8 cellular contexts compared by ENCODE assay signal in genomic region chr19:35702223-35703012, GRCh38. TPM values are rescaled to one million over a fixed set of nuclear protein-coding genes. Genes with fewer than 3 reads are reported as not detected.
DNase-seq lines count a peak whose midpoint lies in the region; ATAC-seq, FAIRE-seq and TF ChIP-seq lines count a peak whose summit lies in the region.

No MANE protein-coding gene starts in this region.

- POLR2A ChIA-PET in AG04449 (lab: Yijun Ruan, JAX) = interaction anchor here (0.6 to 1.5 kb wide), 6 partner anchors 8 to 112 kb away, joined by 3 to 4 read pairs (median 3); partner anchors contain the start of genes COX6B1 and IGFLR1
- POLR2A ChIA-PET in WTC11 (lab: Charles Lee) = interaction anchor here (0.5 to 3.1 kb wide), 9 partner anchors 11 to 468 kb away, joined by 3 to 14 read pairs (median 4); no protein-coding TSS in a partner anchor

- H3K36me3 Mint-ChIP-seq in WTC11 = no peaks in the 10 kb centered on the region

- CTCF ChIA-PET in AG04449 (lab: Yijun Ruan, JAX) = interaction anchor here (0.6 to 3.3 kb wide), 8 partner anchors 8 to 230 kb away, joined by 3 to 28 read pairs (median 4); no protein-coding TSS in a partner anchor
- CTCF ChIA-PET in WTC11 (lab: Charles Lee) = interaction anchor here (0.9 to 2.8 kb wide), 19 partner anchors 8 to 350 kb away, joined by 3 to 16 read pairs (median 5); partner anchors contain the start of genes COX6B1, LIN37, PSENEN and U2AF1L4

- H3K4me3 Mint-ChIP-seq in WTC11 = peak overlapping the region; percentile 85

- peaks cover 44% of the 10 kb centered on the region for H3K27me3 Mint-ChIP-seq in WTC11 (ENCODE audit: low read depth)

- H3K27ac Mint-ChIP-seq in WTC11 = peak overlapping the region; percentile 98

- peak overlapping the region; percentile 69 for H3K4me3 ChIP-seq in AG04449 (ENCODE audit: low read depth, low read length)

- H3K4me1 Mint-ChIP-seq in WTC11 = no peaks in the 10 kb centered on the region; the same call in 1 of the 2 replicates

- peak; percentile 89 for FAIRE-seq in islet of Langerhans (lab: Jason Lieb, UNC)

- H3K9me3 Mint-ChIP-seq in WTC11 = peaks cover 5% of the 10 kb centered on the region

- ATAC-seq in GM18873 (IDR thresholded peaks at IDR 0.05; ENCODE audit: low FRiP score, unreplicated experiment) (peak; percentile 89), HG03135 (IDR thresholded peaks at IDR 0.05; ENCODE audit: unreplicated experiment) (peak; percentile 95), WTC11 (peak; percentile 96)

- DNase-seq in AG04449 (ENCODE audit: low read depth, low spot score) = peak; percentile 88
- DNase-seq in NCI-H2196 treated with DMSO at 0.1 percent for 48 hours (lab: John Stamatoyannopoulos, UW; ENCODE audit: unreplicated experiment) = peak; percentile 97
- peak; percentile 96 for DNase-seq in WTC11 (ENCODE audit: low spot score)
- DNase-seq in central memory CD4-positive, alpha-beta T cell = peak; percentile 89
- peak; percentile 89 for DNase-seq in stimulated activated CD4-positive, alpha-beta T cell treated with anti-CD3 and anti-CD28 coated beads, Interleukin-12 subunit alpha, Interleukin-12 subunit beta, amount 100 ng/mL, for 4 hours

- TF ChIP-seq CTCF in AG04449 (IDR thresholded peaks at IDR 0.05; ENCODE audit: insufficient read depth, low read length, missing control alignments) (no peak), WTC11 (IDR thresholded peaks at IDR 0.05) (no peak)

TF ChIP-seq in WTC11, 78 proteins besides CTCF, POLR2A, EP300 and RAD21 (continues in another document):
- TF ChIP-seq E2F5 (CRISPR knock-in tag; IDR thresholded peaks at IDR 0.05) = peak; percentile 52; the same call in 1 of the 2 replicates
- no peak for TF ChIP-seq ZNF532 (CRISPR knock-in tag; IDR thresholded peaks at IDR 0.05; ENCODE audit: borderline replicate concordance)
- TF ChIP-seq SP1 (CRISPR knock-in tag; conservative IDR thresholded peaks at IDR 0.05) = peak; percentile 69
- peak; percentile 46 for TF ChIP-seq MAX (CRISPR knock-in tag; IDR thresholded peaks at IDR 0.05)
- TF ChIP-seq PRRX2 (CRISPR knock-in tag; IDR thresholded peaks at IDR 0.05) = no peak
- TF ChIP-seq NFATC4 (CRISPR knock-in tag; IDR thresholded peaks at IDR 0.05) = no peak
- TF ChIP-seq PRDM15 (CRISPR knock-in tag; IDR thresholded peaks at IDR 0.05) = 0 out of 2 replicates have a peak, but pooled peaks have one; percentile 24
- TF ChIP-seq ZNF317 (CRISPR knock-in tag; IDR thresholded peaks at IDR 0.05; ENCODE audit: borderline replicate concordance, low read depth) = no peak
- no peak for TF ChIP-seq USF2 (CRISPR knock-in tag; IDR thresholded peaks at IDR 0.05)
- TF ChIP-seq ESRRA (CRISPR knock-in tag; IDR thresholded peaks at IDR 0.05; ENCODE audit: borderline replicate concordance) = no peak
- TF ChIP-seq ATF6 (CRISPR knock-in tag; IDR thresholded peaks at IDR 0.05) = no peak

RNA-seq across cellular contexts. Expression of gene ZBTB32, which starts 1.9 kb away (rescaled TPM):
- 0.11 to 0.34 TPM (median 0.18 TPM) in 3 replicates for total RNA-seq in WTC11 (2021)

RNA-seq across cellular contexts. Expression of gene KMT2B, which starts 15.4 kb away (rescaled TPM):
- total RNA-seq in WTC11 (2021) = 53.6 to 66.6 TPM (median 58.1 TPM) in 3 replicates

RNA-seq across cellular contexts. Expression of gene UPK1A, which starts 36.1 kb away (rescaled TPM):
- 1.6 to 3.0 TPM (median 2.7 TPM) in 3 replicates for total RNA-seq in WTC11 (2021)

RNA-seq across cellular contexts. Expression of gene IGFLR1, which starts 39.8 kb away (rescaled TPM):
- 9.9 to 12.7 TPM (median 12.3 TPM) in 3 replicates for total RNA-seq in WTC11 (2021)

RNA-seq across cellular contexts. Expression of gene U2AF1L4, which starts 42.8 kb away (rescaled TPM):
- total RNA-seq in WTC11 (2021) = 19.7 to 20.9 TPM (median 20.8 TPM) in 3 replicates

Comparison
In these comparisons a context has a peak if more than half of its experiments do, and no peak if none do; other contexts are left out.
1. Peak in every context shown above with its lines: DNase-seq, ATAC-seq and H3K4me3 ChIP-seq.